ENCODE assay signal across 14 cellular contexts in the genomic region with DNA sequence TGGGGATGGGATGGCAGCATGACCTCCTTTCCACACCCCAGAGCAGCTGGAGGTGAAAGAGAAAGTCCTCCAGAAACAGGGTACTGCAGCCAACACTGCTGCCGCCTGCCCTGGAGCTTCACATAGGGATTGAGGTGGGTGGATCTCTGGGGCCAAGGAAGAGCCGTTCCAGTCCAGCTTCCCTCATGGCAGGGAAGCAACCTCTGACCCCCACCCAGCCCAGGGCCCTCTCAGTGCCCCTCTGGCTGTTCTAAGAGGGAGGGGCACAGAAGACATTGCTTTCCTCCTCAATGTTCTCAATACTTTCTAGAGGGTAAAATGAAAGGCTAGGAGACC. TPM values are rescaled to one million over a fixed set of nuclear protein-coding genes. Genes with fewer than 3 reads are reported as not detected.
A peak's percentile ranks its signal among the peaks of the same experiment; 100 is the strongest.
DNase-seq lines count a peak whose midpoint lies in the region; ATAC-seq and TF ChIP-seq lines count a peak whose summit lies in the region.
"Had no signal": no experiment of that assay in that cellular context is flagged by ENCODE, and none has a peak within 500 bp of the region (broad histone marks: within the 10 kb centered on the region; RNA-seq: fewer than 3 reads in every experiment).

No MANE protein-coding gene starts in this region.

- POLR2A ChIA-PET in activated CD8-positive, alpha-beta T cell treated with anti-CD3 and anti-CD28 coated beads, Interleukin-2, amount 10 ng/mL, durations not matched to agents 7 days and 5 days (lab: Charles Lee): no interaction called here

- no peaks in the 10 kb centered on the region for H3K9me3 ChIP-seq in BE2C

- no peak for DNase-seq in stimulated activated naive CD8-positive, alpha-beta T cell treated with anti-CD3 and anti-CD28 coated beads, Interleukin-15, Interleukin-2, amounts not matched to agents 100 U/mL and 50 U/mL, for 24 hours
- DNase-seq in activated CD8-positive, alpha-beta T cell treated with anti-CD3 and anti-CD28 coated beads, Interleukin-2, amount 10 ng/mL, durations not matched to agents 7 days and 5 days: no peak
- no peak for DNase-seq in OCI-M2 (lab: John Stamatoyannopoulos, UW; ENCODE audit: unreplicated experiment)
- no peak for DNase-seq in UCSD-AML1 (lab: John Stamatoyannopoulos, UW; ENCODE audit: unreplicated experiment)
- no peak for DNase-seq in BE2C
- DNase-seq: activated CD8-positive, alpha-beta memory T cell treated with anti-CD3 and anti-CD28 coated beads, Interleukin-2, amount 50 U/mL, for 48 hours; NCI-H1436 treated with DMSO at 0.1 percent for 48 hours; NCI-H526; stimulated activated CD4-positive, alpha-beta T cell treated with anti-CD3 and anti-CD28 coated beads, Interleukin-4, amount 100 ng/mL, for 1 hour had no signal

- no peak for TF ChIP-seq CTCF in BE2C (IDR thresholded peaks at IDR 0.05; ENCODE audit: low read depth, low read length)

- no peaks in the 10 kb centered on the region for H3K27me3 ChIP-seq in layer of hippocampus (ENCODE audit: control insufficient read depth, insufficient read depth, low read length)
- peaks cover 91% of the 10 kb centered on the region for H3K27me3 ChIP-seq in BE2C

- H3K36me3 Mint-ChIP-seq in stimulated activated naive CD8-positive, alpha-beta T cell treated with anti-CD3 and anti-CD28 coated beads, Interleukin-15, Interleukin-2, amounts not matched to agents 100 ng/mL and 50 ng/mL, for 24 hours (ENCODE audit: low read depth): peaks cover 12% of the 10 kb centered on the region
- H3K36me3 Mint-ChIP-seq in activated CD8-positive, alpha-beta T cell treated with anti-CD3 and anti-CD28 coated beads, Interleukin-2, amount 10 ng/mL, durations not matched to agents 7 days and 5 days (ENCODE audit: low read depth): peaks cover 71% of the 10 kb centered on the region

- H3K4me1 ChIP-seq in BE2C: peaks cover 19% of the 10 kb centered on the region

- H3K27ac ChIP-seq in layer of hippocampus (ENCODE audit: low read depth, low read length): peak overlapping the region; percentile 42
- H3K27ac ChIP-seq: cardiac muscle cell had no signal

- no peaks in the 10 kb centered on the region for H3K36me3 ChIP-seq in BE2C
- H3K36me3 ChIP-seq: cardiac muscle cell had no signal

- no peak overlapping the region for H3K4me3 ChIP-seq in BE2C (ENCODE audit: low read depth, low read length)
- H3K4me3 ChIP-seq: cardiac muscle cell had no signal

- H3K4me3 Mint-ChIP-seq in stimulated activated naive CD8-positive, alpha-beta T cell treated with anti-CD3 and anti-CD28 coated beads, Interleukin-15, Interleukin-2, amounts not matched to agents 100 ng/mL and 50 ng/mL, for 24 hours: peak overlapping the region; percentile 35
- H3K4me3 Mint-ChIP-seq in activated CD8-positive, alpha-beta T cell treated with anti-CD3 and anti-CD28 coated beads, Interleukin-2, amount 10 ng/mL, durations not matched to agents 7 days and 5 days: peak overlapping the region; percentile 93

- H3K27ac Mint-ChIP-seq in stimulated activated naive CD8-positive, alpha-beta T cell treated with anti-CD3 and anti-CD28 coated beads, Interleukin-15, Interleukin-2, amounts not matched to agents 100 ng/mL and 50 ng/mL, for 24 hours: peak overlapping the region; percentile 96
- peak overlapping the region; percentile 100 for H3K27ac Mint-ChIP-seq in activated CD8-positive, alpha-beta T cell treated with anti-CD3 and anti-CD28 coated beads, Interleukin-2, amount 10 ng/mL, durations not matched to agents 7 days and 5 days

- H3K4me1 Mint-ChIP-seq in stimulated activated naive CD8-positive, alpha-beta T cell treated with anti-CD3 and anti-CD28 coated beads, Interleukin-15, Interleukin-2, amounts not matched to agents 100 ng/mL and 50 ng/mL, for 24 hours (ENCODE audit: low read depth): peaks cover 96% of the 10 kb centered on the region
- peaks cover 81% of the 10 kb centered on the region for H3K4me1 Mint-ChIP-seq in activated CD8-positive, alpha-beta T cell treated with anti-CD3 and anti-CD28 coated beads, Interleukin-2, amount 10 ng/mL, durations not matched to agents 7 days and 5 days (ENCODE audit: low read depth)

- H3K9me3 Mint-ChIP-seq in stimulated activated naive CD8-positive, alpha-beta T cell treated with anti-CD3 and anti-CD28 coated beads, Interleukin-15, Interleukin-2, amounts not matched to agents 100 ng/mL and 50 ng/mL, for 24 hours: no peaks in the 10 kb centered on the region
- no peaks in the 10 kb centered on the region for H3K9me3 Mint-ChIP-seq in activated CD8-positive, alpha-beta T cell treated with anti-CD3 and anti-CD28 coated beads, Interleukin-2, amount 10 ng/mL, durations not matched to agents 7 days and 5 days (ENCODE audit: insufficient read depth)

- CTCF ChIA-PET in activated CD8-positive, alpha-beta T cell treated with anti-CD3 and anti-CD28 coated beads, Interleukin-2, amount 10 ng/mL, durations not matched to agents 7 days and 5 days (lab: Charles Lee): interaction anchor here (1.3 to 10.9 kb wide), 3 partner anchors 25 to 46 kb away, joined by 4 to 130 read pairs (median 68); no protein-coding TSS in a partner anchor

- ATAC-seq in stimulated activated naive CD8-positive, alpha-beta T cell treated with anti-CD3 and anti-CD28 coated beads, Interleukin-15, Interleukin-2, amounts not matched to agents 100 U/mL and 50 U/mL, for 24 hours: no peak
- ATAC-seq in activated CD8-positive, alpha-beta T cell treated with anti-CD3 and anti-CD28 coated beads, Interleukin-2, amount 10 ng/mL, durations not matched to agents 7 days and 5 days: no peak
- ATAC-seq in HG03039 (IDR thresholded peaks at IDR 0.05; ENCODE audit: unreplicated experiment): no peak
- ATAC-seq: right cardiac atrium had no signal

- H3K27me3 Mint-ChIP-seq in stimulated activated naive CD8-positive, alpha-beta T cell treated with anti-CD3 and anti-CD28 coated beads, Interleukin-15, Interleukin-2, amounts not matched to agents 100 ng/mL and 50 ng/mL, for 24 hours: no peaks in the 10 kb centered on the region
- no peaks in the 10 kb centered on the region for H3K27me3 Mint-ChIP-seq in activated CD8-positive, alpha-beta T cell treated with anti-CD3 and anti-CD28 coated beads, Interleukin-2, amount 10 ng/mL, durations not matched to agents 7 days and 5 days (ENCODE audit: low read depth)

RNA-seq across cellular contexts. Expression of a gene that starts 5.7 kb away (rescaled TPM):
- 100 to 1,000 TPM; 158 to 162 TPM for total RNA-seq in activated CD8-positive, alpha-beta T cell treated with anti-CD3 and anti-CD28 coated beads, Interleukin-2, amount 10 ng/mL, durations not matched to agents 7 days and 5 days
- 0.14 TPM for polyA plus RNA-seq in BE2C (2012; ENCODE audit: insufficient read depth, insufficient read length, low read depth)
